1 cellular context compared by ENCODE assay signal in the genomic region with DNA sequence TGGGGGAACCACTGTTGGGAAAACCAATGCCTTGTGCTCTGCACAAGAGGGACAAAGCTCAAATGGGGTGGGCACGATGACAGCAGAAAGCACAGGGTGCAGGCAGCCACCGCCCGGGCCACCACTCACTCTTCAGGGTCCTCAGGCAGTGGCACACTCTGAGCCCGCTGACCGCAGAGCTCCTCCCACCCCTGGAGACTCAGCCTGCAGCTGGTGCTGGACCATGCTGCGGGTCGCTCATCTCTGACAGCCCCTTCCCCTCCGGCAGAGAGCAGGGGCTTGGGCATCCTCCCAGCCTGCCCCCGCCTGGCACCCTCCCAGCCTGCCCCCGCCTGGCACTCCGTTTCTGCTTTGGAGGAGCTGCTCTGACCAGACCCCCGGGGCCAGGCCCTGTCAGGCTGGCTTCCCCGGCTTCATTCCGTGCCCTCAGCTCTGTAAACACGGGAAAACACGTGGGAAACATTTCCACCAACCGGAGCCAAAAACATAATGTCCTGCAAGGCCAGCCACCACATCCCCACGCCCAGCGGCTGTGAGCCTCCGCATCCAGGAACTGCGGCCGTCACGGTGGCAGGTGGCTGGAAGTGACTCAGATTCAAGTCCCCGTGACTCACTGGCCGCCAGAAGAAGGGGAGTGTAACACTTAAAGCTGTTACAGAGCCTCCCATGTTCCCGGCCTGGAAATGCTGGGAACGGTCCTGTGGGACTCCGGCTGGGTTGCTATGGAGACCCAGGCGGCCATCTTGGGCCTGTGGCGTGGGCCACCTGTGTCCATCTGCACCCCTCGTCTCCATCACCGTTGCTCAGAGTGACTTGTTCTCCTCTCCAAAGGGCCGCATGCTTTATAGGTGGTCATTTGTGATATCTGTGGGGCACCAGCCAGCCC.
TF ChIP-seq lines count a peak whose summit lies in the region.

No MANE protein-coding gene starts in this region.

TF ChIP-seq in HepG2, 621 proteins besides CTCF, POLR2A, EP300 and RAD21 (continued from another document and continues in another):
- TF ChIP-seq ZNF407 (CRISPR knock-in tag; IDR thresholded peaks at IDR 0.05; ENCODE audit: not compliant biosample characterization) (no peak), TEAD2 (CRISPR knock-in tag; IDR thresholded peaks at IDR 0.05) (no peak), ZNF331 (CRISPR knock-in tag; IDR thresholded peaks at IDR 0.05) (no peak), HNRNPLL (IDR thresholded peaks at IDR 0.05; ENCODE audit: low read depth, low read length, poor library complexity, severe bottlenecking) (peak; percentile 23), NFIB (CRISPR knock-in tag; IDR thresholded peaks at IDR 0.05; ENCODE audit: borderline replicate concordance) (no peak), KDM6A (CRISPR knock-in tag; IDR thresholded peaks at IDR 0.05; ENCODE audit: low read depth) (no peak), NFE2 (CRISPR knock-in tag; IDR thresholded peaks at IDR 0.05) (no peak), HMGXB4 (CRISPR knock-in tag; IDR thresholded peaks at IDR 0.05; ENCODE audit: borderline replicate concordance in 1 of 2, low read depth in 1 of 2) (no peak), TMF1 (CRISPR knock-in tag; IDR thresholded peaks at IDR 0.05; ENCODE audit: low read depth) (no peak), E2F2 (CRISPR knock-in tag; IDR thresholded peaks at IDR 0.05; ENCODE audit: borderline replicate concordance) (no peak), ZNF501 (CRISPR knock-in tag; IDR thresholded peaks at IDR 0.05) (no peak), HNRNPK (IDR thresholded peaks at IDR 0.05; ENCODE audit: low read depth, low read length, poor library complexity, severe bottlenecking) (no peak), FOXO4 (CRISPR knock-in tag; conservative IDR thresholded peaks at IDR 0.05) (no peak), ZNF337 (CRISPR knock-in tag; IDR thresholded peaks at IDR 0.05; ENCODE audit: borderline replicate concordance, low read depth) (no peak), ATF7-NPFF (CRISPR knock-in tag; IDR thresholded peaks at IDR 0.05; ENCODE audit: low read depth) (no peak), SMAD1 (CRISPR knock-in tag; IDR thresholded peaks at IDR 0.05; ENCODE audit: borderline replicate concordance, low read depth) (no peak), ZFX (CRISPR knock-in tag; IDR thresholded peaks at IDR 0.05; ENCODE audit: low read depth) (no peak), MBNL3 (CRISPR knock-in tag; conservative IDR thresholded peaks at IDR 0.05) (no peak), MIER3 (CRISPR knock-in tag; IDR thresholded peaks at IDR 0.05; ENCODE audit: borderline replicate concordance) (no peak), PRMT3 (CRISPR knock-in tag; IDR thresholded peaks at IDR 0.05; ENCODE audit: borderline replicate concordance, low read depth) (no peak), NR2F1 (CRISPR knock-in tag; IDR thresholded peaks at IDR 0.05) (no peak), JUN (CRISPR knock-in tag; IDR thresholded peaks at IDR 0.05) (no peak)
- TF ChIP-seq, protein P1, sequence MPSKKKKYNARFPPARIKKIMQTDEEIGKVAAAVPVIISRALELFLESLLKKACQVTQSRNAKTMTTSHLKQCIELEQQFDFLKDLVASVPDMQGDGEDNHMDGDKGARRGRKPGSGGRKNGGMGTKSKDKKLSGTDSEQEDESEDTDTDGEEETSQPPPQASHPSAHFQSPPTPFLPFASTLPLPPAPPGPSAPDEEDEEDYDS (CRISPR knock-in tag; IDR thresholded peaks at IDR 0.05) = no peak
- TF ChIP-seq, protein P2, sequence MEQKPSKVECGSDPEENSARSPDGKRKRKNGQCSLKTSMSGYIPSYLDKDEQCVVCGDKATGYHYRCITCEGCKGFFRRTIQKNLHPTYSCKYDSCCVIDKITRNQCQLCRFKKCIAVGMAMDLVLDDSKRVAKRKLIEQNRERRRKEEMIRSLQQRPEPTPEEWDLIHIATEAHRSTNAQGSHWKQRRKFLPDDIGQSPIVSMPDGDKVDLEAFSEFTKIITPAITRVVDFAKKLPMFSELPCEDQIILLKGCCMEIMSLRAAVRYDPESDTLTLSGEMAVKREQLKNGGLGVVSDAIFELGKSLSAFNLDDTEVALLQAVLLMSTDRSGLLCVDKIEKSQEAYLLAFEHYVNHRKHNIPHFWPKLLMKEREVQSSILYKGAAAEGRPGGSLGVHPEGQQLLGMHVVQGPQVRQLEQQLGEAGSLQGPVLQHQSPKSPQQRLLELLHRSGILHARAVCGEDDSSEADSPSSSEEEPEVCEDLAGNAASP (CRISPR knock-in tag; IDR thresholded peaks at IDR 0.05; ENCODE audit: borderline replicate concordance) = no peak
- TF ChIP-seq, protein P3, sequence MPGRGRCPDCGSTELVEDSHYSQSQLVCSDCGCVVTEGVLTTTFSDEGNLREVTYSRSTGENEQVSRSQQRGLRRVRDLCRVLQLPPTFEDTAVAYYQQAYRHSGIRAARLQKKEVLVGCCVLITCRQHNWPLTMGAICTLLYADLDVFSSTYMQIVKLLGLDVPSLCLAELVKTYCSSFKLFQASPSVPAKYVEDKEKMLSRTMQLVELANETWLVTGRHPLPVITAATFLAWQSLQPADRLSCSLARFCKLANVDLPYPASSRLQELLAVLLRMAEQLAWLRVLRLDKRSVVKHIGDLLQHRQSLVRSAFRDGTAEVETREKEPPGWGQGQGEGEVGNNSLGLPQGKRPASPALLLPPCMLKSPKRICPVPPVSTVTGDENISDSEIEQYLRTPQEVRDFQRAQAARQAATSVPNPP (CRISPR knock-in tag; IDR thresholded peaks at IDR 0.05) = no peak
- TF ChIP-seq, protein P4, sequence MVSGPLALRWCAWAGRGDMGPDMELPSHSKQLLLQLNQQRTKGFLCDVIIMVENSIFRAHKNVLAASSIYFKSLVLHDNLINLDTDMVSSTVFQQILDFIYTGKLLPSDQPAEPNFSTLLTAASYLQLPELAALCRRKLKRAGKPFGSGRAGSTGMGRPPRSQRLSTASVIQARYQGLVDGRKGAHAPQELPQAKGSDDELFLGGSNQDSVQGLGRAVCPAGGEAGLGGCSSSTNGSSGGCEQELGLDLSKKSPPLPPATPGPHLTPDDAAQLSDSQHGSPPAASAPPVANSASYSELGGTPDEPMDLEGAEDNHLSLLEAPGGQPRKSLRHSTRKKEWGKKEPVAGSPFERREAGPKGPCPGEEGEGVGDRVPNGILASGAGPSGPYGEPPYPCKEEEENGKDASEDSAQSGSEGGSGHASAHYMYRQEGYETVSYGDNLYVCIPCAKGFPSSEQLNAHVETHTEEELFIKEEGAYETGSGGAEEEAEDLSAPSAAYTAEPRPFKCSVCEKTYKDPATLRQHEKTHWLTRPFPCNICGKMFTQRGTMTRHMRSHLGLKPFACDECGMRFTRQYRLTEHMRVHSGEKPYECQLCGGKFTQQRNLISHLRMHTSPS (CRISPR knock-in tag; IDR thresholded peaks at IDR 0.05; ENCODE audit: low read depth) = peak; percentile 25; the same call in 1 of the 2 replicates
- TF ChIP-seq, protein P5, sequence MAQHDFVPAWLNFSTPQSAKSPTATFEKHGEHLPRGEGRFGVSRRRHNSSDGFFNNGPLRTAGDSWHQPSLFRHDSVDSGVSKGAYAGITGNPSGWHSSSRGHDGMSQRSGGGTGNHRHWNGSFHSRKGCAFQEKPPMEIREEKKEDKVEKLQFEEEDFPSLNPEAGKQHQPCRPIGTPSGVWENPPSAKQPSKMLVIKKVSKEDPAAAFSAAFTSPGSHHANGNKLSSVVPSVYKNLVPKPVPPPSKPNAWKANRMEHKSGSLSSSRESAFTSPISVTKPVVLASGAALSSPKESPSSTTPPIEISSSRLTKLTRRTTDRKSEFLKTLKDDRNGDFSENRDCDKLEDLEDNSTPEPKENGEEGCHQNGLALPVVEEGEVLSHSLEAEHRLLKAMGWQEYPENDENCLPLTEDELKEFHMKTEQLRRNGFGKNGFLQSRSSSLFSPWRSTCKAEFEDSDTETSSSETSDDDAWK (CRISPR knock-in tag; IDR thresholded peaks at IDR 0.05) = no peak
- TF ChIP-seq, protein P6, sequence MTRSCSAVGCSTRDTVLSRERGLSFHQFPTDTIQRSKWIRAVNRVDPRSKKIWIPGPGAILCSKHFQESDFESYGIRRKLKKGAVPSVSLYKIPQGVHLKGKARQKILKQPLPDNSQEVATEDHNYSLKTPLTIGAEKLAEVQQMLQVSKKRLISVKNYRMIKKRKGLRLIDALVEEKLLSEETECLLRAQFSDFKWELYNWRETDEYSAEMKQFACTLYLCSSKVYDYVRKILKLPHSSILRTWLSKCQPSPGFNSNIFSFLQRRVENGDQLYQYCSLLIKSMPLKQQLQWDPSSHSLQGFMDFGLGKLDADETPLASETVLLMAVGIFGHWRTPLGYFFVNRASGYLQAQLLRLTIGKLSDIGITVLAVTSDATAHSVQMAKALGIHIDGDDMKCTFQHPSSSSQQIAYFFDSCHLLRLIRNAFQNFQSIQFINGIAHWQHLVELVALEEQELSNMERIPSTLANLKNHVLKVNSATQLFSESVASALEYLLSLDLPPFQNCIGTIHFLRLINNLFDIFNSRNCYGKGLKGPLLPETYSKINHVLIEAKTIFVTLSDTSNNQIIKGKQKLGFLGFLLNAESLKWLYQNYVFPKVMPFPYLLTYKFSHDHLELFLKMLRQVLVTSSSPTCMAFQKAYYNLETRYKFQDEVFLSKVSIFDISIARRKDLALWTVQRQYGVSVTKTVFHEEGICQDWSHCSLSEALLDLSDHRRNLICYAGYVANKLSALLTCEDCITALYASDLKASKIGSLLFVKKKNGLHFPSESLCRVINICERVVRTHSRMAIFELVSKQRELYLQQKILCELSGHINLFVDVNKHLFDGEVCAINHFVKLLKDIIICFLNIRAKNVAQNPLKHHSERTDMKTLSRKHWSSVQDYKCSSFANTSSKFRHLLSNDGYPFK (CRISPR knock-in tag; IDR thresholded peaks at IDR 0.05; ENCODE audit: borderline replicate concordance) = no peak
